In the genomic region with DNA sequence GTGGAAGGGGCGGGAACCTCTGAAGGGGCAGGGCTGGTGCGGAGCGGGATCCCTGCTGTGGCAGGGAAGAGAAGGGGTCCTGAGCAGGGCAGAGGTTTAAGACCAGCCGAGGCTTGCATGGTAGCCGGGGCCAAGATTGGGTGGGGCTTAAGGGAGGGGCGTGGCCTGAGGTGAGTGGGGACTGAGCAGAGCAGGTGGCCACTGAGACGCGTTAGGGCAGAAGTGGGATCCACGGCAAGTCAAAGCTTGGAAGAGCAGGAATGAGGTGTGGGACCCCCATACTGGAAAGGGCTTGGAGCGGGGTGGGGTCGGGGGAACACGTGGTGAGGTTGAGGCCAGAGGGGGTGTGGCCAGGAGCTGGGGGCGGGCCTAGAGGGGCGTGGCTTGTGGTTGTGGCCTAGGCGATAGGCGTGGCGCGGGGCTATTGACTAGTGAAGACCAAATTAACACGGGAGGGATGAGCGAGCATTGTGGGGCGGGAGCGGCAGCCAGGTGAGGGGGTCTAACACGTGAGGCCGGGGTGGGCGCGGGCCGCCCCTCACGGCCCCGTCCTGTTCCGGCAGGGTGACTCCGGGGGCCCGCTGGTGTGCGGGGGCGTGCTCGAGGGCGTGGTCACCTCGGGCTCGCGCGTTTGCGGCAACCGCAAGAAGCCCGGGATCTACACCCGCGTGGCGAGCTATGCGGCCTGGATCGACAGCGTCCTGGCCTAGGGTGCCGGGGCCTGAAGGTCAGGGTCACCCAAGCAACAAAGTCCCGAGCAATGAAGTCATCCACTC, we compare ENCODE assay signal across 1 cellular context.
TF ChIP-seq lines count a peak whose summit lies in the region.

No MANE protein-coding gene starts in this region.

TF ChIP-seq in endothelial cell of umbilical vein, 7 proteins besides CTCF, POLR2A, EP300 and RAD21:
- TF ChIP-seq JUN (IDR thresholded peaks at IDR 0.05; ENCODE audit: borderline replicate concordance, insufficient read depth, insufficient read length, low read depth), result no peak
- no peak for TF ChIP-seq POLR2AphosphoS5 (IDR thresholded peaks at IDR 0.05; ENCODE audit: insufficient read depth, low read depth, low read length)
- TF ChIP-seq EZH2 (IDR thresholded peaks at IDR 0.05; ENCODE audit: borderline replicate concordance, low read depth, low read length, severe bottlenecking), result no peak
- no peak for TF ChIP-seq GATA2 (IDR thresholded peaks at IDR 0.05; ENCODE audit: insufficient read depth, insufficient read length, low read depth, low read length)
- TF ChIP-seq, protein P1, sequence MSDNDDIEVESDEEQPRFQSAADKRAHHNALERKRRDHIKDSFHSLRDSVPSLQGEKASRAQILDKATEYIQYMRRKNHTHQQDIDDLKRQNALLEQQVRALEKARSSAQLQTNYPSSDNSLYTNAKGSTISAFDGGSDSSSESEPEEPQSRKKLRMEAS (IDR thresholded peaks at IDR 0.05; ENCODE audit: insufficient read depth, insufficient read length), result no peak
- TF ChIP-seq FOS (IDR thresholded peaks at IDR 0.05; ENCODE audit: borderline replicate concordance, insufficient read depth, low read length), result no peak
- TF ChIP-seq MYC (IDR thresholded peaks at IDR 0.05; ENCODE audit: low read depth, low read length), result no peak
